In genomic region chr20:4542270-4542669, GRCh38 we compare ENCODE assay signal across 25 cellular contexts.
DNase-seq lines count a peak whose midpoint lies in the region; ATAC-seq, FAIRE-seq and TF ChIP-seq lines count a peak whose summit lies in the region.
"Had no signal": no experiment of that assay in that cellular context is flagged by ENCODE, and none has a peak within 500 bp of the region (broad histone marks: within the 10 kb centered on the region; RNA-seq: fewer than 3 reads in every experiment).

No MANE protein-coding gene starts in this region.

- H3K36me3 Mint-ChIP-seq in activated CD4-positive, alpha-beta T cell treated with anti-CD3 and anti-CD28 coated beads, Interleukin-2, amount 10 ng/mL, durations not matched to agents 24 days and 14 days (ENCODE audit: low read depth) = no peaks in the 10 kb centered on the region
- H3K36me3 Mint-ChIP-seq: CD14-positive monocyte; CD8-positive, alpha-beta memory T cell had no signal

- no peak overlapping the region for H3K27ac Mint-ChIP-seq in activated CD4-positive, alpha-beta T cell treated with anti-CD3 and anti-CD28 coated beads, Interleukin-2, amount 10 ng/mL, durations not matched to agents 24 days and 14 days
- H3K27ac Mint-ChIP-seq: CD14-positive monocyte; CD4-positive, alpha-beta T cell; CD8-positive, alpha-beta memory T cell; GM23338; HFFc6 had no signal

- FAIRE-seq in bronchial epithelial cell (lab: Jason Lieb, UNC) = no peak
- FAIRE-seq: D721Med, GM12891, GM18507, H54 had no signal

- no peaks in the 10 kb centered on the region for H3K4me1 Mint-ChIP-seq in activated CD4-positive, alpha-beta T cell treated with anti-CD3 and anti-CD28 coated beads, Interleukin-2, amount 10 ng/mL, durations not matched to agents 24 days and 14 days
- H3K4me1 Mint-ChIP-seq: CD14-positive monocyte; CD8-positive, alpha-beta memory T cell had no signal

- H3K36me3 ChIP-seq in bronchial epithelial cell (ENCODE audit: control insufficient read depth, insufficient read depth, low read length) = no peaks in the 10 kb centered on the region
- no peaks in the 10 kb centered on the region for H3K36me3 ChIP-seq in effector memory CD4-positive, alpha-beta T cell (ENCODE audit: control insufficient read depth, insufficient read depth, low read length)
- H3K36me3 ChIP-seq: BE2C; BLaER1 treated with 17β-estradiol and CSF1 and Interleukin-3, amounts not matched to agents 10 nM and 100 nM; HAP-1 had no signal

- no peaks in the 10 kb centered on the region for H3K9me3 Mint-ChIP-seq in activated CD4-positive, alpha-beta T cell treated with anti-CD3 and anti-CD28 coated beads, Interleukin-2, amount 10 ng/mL, durations not matched to agents 24 days and 14 days
- H3K9me3 Mint-ChIP-seq: CD4-positive, alpha-beta T cell; CD8-positive, alpha-beta memory T cell; GM23338; HFFc6 had no signal

- no peak for TF ChIP-seq CTCF in bronchial epithelial cell (IDR thresholded peaks at IDR 0.05; ENCODE audit: insufficient read depth, low read length, severe bottlenecking)
- TF ChIP-seq CTCF in foreskin keratinocyte (conservative IDR thresholded peaks at IDR 0.05) = no peak

- peaks cover 31% of the 10 kb centered on the region for H3K4me1 ChIP-seq in foreskin keratinocyte
- no peaks in the 10 kb centered on the region for H3K4me1 ChIP-seq in effector memory CD4-positive, alpha-beta T cell (ENCODE audit: control insufficient read depth, insufficient read depth, low read length, poor library complexity, severe bottlenecking)
- H3K4me1 ChIP-seq: BE2C; BLaER1 treated with 17β-estradiol and CSF1 and Interleukin-3, amounts not matched to agents 10 nM and 100 nM; HAP-1 had no signal

- H3K27me3 Mint-ChIP-seq in activated CD4-positive, alpha-beta T cell treated with anti-CD3 and anti-CD28 coated beads, Interleukin-2, amount 10 ng/mL, durations not matched to agents 24 days and 14 days = peaks cover 28% of the 10 kb centered on the region

- peak; percentile 68 for ATAC-seq in foreskin keratinocyte
- ATAC-seq: GM23338 had no signal

- H3K27me3 ChIP-seq in bronchial epithelial cell (ENCODE audit: control insufficient read depth, insufficient read depth, low read length) (no peaks in the 10 kb centered on the region), foreskin keratinocyte (no peaks in the 10 kb centered on the region)
- no peaks in the 10 kb centered on the region for H3K27me3 ChIP-seq in effector memory CD4-positive, alpha-beta T cell (replicated peaks; ENCODE audit: control insufficient read depth, insufficient read depth, low read length, poor library complexity, severe bottlenecking)
- H3K27me3 ChIP-seq: BE2C; BLaER1 treated with 17β-estradiol and CSF1 and Interleukin-3, amounts not matched to agents 10 nM and 100 nM had no signal

- H3K27ac ChIP-seq in foreskin keratinocyte = no peak overlapping the region
- no peak overlapping the region for H3K27ac ChIP-seq in effector memory CD4-positive, alpha-beta T cell (ENCODE audit: insufficient read depth, low read length, poor library complexity, severe bottlenecking)
- H3K27ac ChIP-seq: 22Rv1; BLaER1 treated with 17β-estradiol and CSF1 and Interleukin-3, amounts not matched to agents 10 nM and 100 nM had no signal

- H3K4me3 Mint-ChIP-seq in activated CD4-positive, alpha-beta T cell treated with anti-CD3 and anti-CD28 coated beads, Interleukin-2, amount 10 ng/mL, durations not matched to agents 24 days and 14 days = no peak overlapping the region
- H3K4me3 Mint-ChIP-seq: CD4-positive, alpha-beta T cell; CD8-positive, alpha-beta memory T cell; GM23338; HFFc6 had no signal

- H3K9me3 ChIP-seq in effector memory CD4-positive, alpha-beta T cell (ENCODE audit: control insufficient read depth, low read length) = no peaks in the 10 kb centered on the region
- H3K9me3 ChIP-seq: BE2C; BLaER1 treated with 17β-estradiol and CSF1 and Interleukin-3, amounts not matched to agents 10 nM and 100 nM; HAP-1 had no signal

- H3K4me3 ChIP-seq in bronchial epithelial cell (ENCODE audit: low read depth, low read length) = no peak overlapping the region
- H3K4me3 ChIP-seq in effector memory CD4-positive, alpha-beta T cell (ENCODE audit: insufficient read depth, low read depth, low read length, poor library complexity, severe bottlenecking) = no peak overlapping the region
- H3K4me3 ChIP-seq: BLaER1 treated with 17β-estradiol and CSF1 and Interleukin-3, amounts not matched to agents 10 nM and 100 nM; GM23338; HAP-1 had no signal

- intact Hi-C loops in activated CD4-positive, alpha-beta T cell treated with anti-CD3 and anti-CD28 coated beads, Interleukin-2, amount 10 ng/mL, durations not matched to agents 24 days and 14 days (cut with micrococcal nuclease) = no loop called here

- DNase-seq in activated CD4-positive, alpha-beta T cell treated with anti-CD3 and anti-CD28 coated beads, Interleukin-2, amount 10 ng/mL, durations not matched to agents 24 days and 14 days = peak; percentile 25
- DNase-seq in activated CD4-positive, alpha-beta T cell treated with anti-CD3 and anti-CD28 coated beads for 48 hours = no peak
- peak; percentile 49 for DNase-seq in bronchial epithelial cell (ENCODE audit: low read depth)
- peak; percentile 61 to 80 for DNase-seq in foreskin keratinocyte
- DNase-seq in stimulated activated CD4-positive, alpha-beta T cell treated with anti-CD3 and anti-CD28 coated beads, Interleukin-2, amount 100 ng/mL, for 24 hours = no peak
- no peak for DNase-seq in effector memory CD4-positive, alpha-beta T cell
- DNase-seq: ACHN; AML-193; BE2C; CD4-positive, alpha-beta T cell; CD8-positive, alpha-beta memory T cell; DMS 273 treated with DMSO at 0.1 percent for 48 hours; DMS79; EL; GF-D8; HFFc6 had no signal

Comparison
In these comparisons a context has a peak if more than half of its experiments do, and no peak if none do; other contexts are left out.
1. DNase-seq: peak in activated CD4-positive, alpha-beta T cell treated with anti-CD3 and anti-CD28 coated beads, Interleukin-2, amount 10 ng/mL, durations not matched to agents 24 days and 14 days (single experiment), bronchial epithelial cell (single experiment) and foreskin keratinocyte (2 of 2); none in activated CD4-positive, alpha-beta T cell treated with anti-CD3 and anti-CD28 coated beads for 48 hours (single experiment), stimulated activated CD4-positive, alpha-beta T cell treated with anti-CD3 and anti-CD28 coated beads, Interleukin-2, amount 100 ng/mL, for 24 hours (0 of 2) and effector memory CD4-positive, alpha-beta T cell (0 of 3).